Comparison of ENCODE assay signal across 8 cellular contexts in the genomic region with DNA sequence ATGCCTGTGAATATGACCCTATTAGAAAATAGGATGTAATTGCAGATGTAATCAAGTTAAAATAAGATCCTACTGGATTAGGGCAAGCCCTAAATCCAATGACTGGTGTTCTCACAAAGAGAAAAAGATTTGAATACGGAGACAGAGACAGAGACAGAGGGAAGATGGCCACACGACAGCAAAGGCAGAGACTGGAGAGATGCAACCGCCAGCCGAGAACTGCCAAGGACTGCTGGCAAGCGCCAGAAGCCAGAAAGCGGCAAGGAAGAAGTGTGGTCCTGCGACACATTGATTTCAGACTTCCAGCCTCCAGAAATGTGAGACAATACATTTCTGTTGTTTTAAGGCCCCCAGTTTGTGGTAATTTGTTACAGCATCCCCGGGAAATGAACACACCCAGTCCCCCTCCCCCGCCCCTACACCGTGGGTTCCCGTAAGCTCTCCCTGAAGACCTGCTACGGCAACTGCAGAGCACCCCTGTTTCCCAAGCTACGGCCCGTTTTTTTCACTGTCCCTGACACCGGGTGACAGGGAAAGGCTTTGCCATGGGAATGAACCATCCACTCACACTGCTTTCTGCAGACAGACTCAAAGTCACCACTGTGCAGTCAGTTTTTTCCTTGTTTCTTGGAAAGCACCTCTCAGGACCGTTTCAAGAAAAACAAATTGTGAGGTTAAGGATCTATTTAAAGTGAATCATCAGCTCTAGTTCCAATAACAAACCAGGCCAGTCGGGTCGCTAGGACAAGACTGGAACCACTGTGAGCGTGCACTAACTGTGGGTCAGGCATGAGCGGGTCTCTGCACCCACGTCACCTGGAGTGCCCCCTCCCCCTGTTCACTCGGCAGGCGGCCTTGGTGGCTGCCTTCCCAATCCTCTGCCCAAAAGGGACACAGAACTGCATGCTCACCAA.
DNase-seq lines count a peak whose midpoint lies in the region; ATAC-seq, FAIRE-seq and TF ChIP-seq lines count a peak whose summit lies in the region.
"Not testable (repeated sequence)": the region's sequence is repeated elsewhere in the genome, so short reads cannot be mapped to it uniquely, and the experiment has no call there.

No MANE protein-coding gene starts in this region.

- intact Hi-C loops in esophagus muscularis mucosa (cut with DNase I); kidney (cut with DNase I); sigmoid colon (cut with DNase I): not testable (repeated sequence)

- H3K36me3 ChIP-seq in esophagus muscularis mucosa; kidney (ENCODE audit: control insufficient read depth in 1 of 2, insufficient read depth in 2 of 2, low read length in 2 of 2); sigmoid colon: not testable (repeated sequence)

- H3K27ac ChIP-seq in esophagus muscularis mucosa (replicated peaks in 1 of 4) (peak overlapping the region; percentile 41 to 80 (median 64)), sigmoid colon (peak overlapping the region; percentile 49 to 67 (median 56))
- H3K27ac ChIP-seq in kidney (ENCODE audit: low read depth in 2 of 2, low read length in 2 of 2) = not testable (repeated sequence)

- TF ChIP-seq CTCF in esophagus muscularis mucosa (IDR thresholded peaks at IDR 0.05); kidney (IDR thresholded peaks at IDR 0.05; ENCODE audit: borderline replicate concordance, extremely low read depth, insufficient read depth); sigmoid colon (IDR thresholded peaks at IDR 0.05): not testable (repeated sequence)

- H3K4me1 ChIP-seq in esophagus muscularis mucosa; kidney (ENCODE audit: control insufficient read depth in 1 of 2, insufficient read depth in 1 of 2, low read depth in 1 of 2, low read length in 2 of 2); sigmoid colon: not testable (repeated sequence)

- FAIRE-seq in kidney (lab: Jason Lieb, UNC) = not testable (repeated sequence)

- not testable (repeated sequence) for H3K27me3 ChIP-seq in esophagus muscularis mucosa, sigmoid colon

- WGBS in esophagus muscularis mucosa = 40% methylated on average over 12 of the region's 23 CpGs
- WGBS in sigmoid colon, 2 donors = 78 to 84% methylated on average over 15 of the region's 23 CpGs

- TF ChIP-seq POLR2A in esophagus muscularis mucosa (IDR thresholded peaks at IDR 0.05; ENCODE audit: low read depth); sigmoid colon (IDR thresholded peaks at IDR 0.05): not testable (repeated sequence)

- ATAC-seq in GM18870 (IDR thresholded peaks at IDR 0.05; ENCODE audit: unreplicated experiment) (peak; percentile 65), HG02588 (IDR thresholded peaks at IDR 0.05; ENCODE audit: unreplicated experiment) (peak; percentile 64), HG03442 (IDR thresholded peaks at IDR 0.05; ENCODE audit: unreplicated experiment) (peak; percentile 83)

- H3K9me3 ChIP-seq in esophagus muscularis mucosa; kidney (ENCODE audit: control insufficient read depth in 1 of 2, low read length in 2 of 2); sigmoid colon: not testable (repeated sequence)

- DNase-seq in A172 (ENCODE audit: low spot score) = peak; percentile 60
- peak; percentile 23 to 25 for DNase-seq in activated T-cell treated with anti-CD3 and anti-CD28 coated beads, Interleukin-2, amount 50 U/mL, for 48 hours
- DNase-seq in esophagus muscularis mucosa (ENCODE audit: extremely low spot score); sigmoid colon: not testable (repeated sequence)
- peak; percentile 91 for DNase-seq in kidney

- not testable (repeated sequence) for TF ChIP-seq EP300 in esophagus muscularis mucosa (IDR thresholded peaks at IDR 0.05); sigmoid colon (IDR thresholded peaks at IDR 0.05)

- H3K9ac ChIP-seq in kidney (ENCODE audit: low read length in 2 of 2) = not testable (repeated sequence)

- H3K4me3 ChIP-seq in esophagus muscularis mucosa = peak overlapping the region in 1 of 4 donors; percentile 29
- H3K4me3 ChIP-seq in kidney (ENCODE audit: low read length in 2 of 2); sigmoid colon: not testable (repeated sequence)
